ENCODE assay signal across 8 cellular contexts in genomic region chr14:22598099-22598895, GRCh38. TPM values are rescaled to one million over a fixed set of nuclear protein-coding genes. Genes with fewer than 3 reads are reported as not detected.
DNase-seq lines count a peak whose midpoint lies in the region; ATAC-seq lines count a peak whose summit lies in the region.

Gene ABHD4, plus strand, starts transcription at chr14:22598300. Its CDS starts 7 bp downstream, at chr14:22598307.

- H3K4me1 Mint-ChIP-seq in stimulated activated naive CD8-positive, alpha-beta T cell treated with anti-CD3 and anti-CD28 coated beads, Interleukin-15, Interleukin-2, amounts not matched to agents 100 ng/mL and 50 ng/mL, for 24 hours (ENCODE audit: low read depth) = peaks cover 30% of the 10 kb centered on the region

- DNase-seq in AG20443 (ENCODE audit: low spot score) = peak; percentile 93
- DNase-seq in NCI-H69 (lab: John Stamatoyannopoulos, UW) = peak; percentile 69
- DNase-seq in activated T-cell treated with anti-CD3 and anti-CD28 coated beads, Interleukin-2, amount 50 U/mL, for 48 hours = peak; percentile 67 to 77
- DNase-seq in mucosa of gallbladder (ENCODE audit: low spot score) = peak; percentile 82

- H3K27me3 Mint-ChIP-seq in stimulated activated naive CD8-positive, alpha-beta T cell treated with anti-CD3 and anti-CD28 coated beads, Interleukin-15, Interleukin-2, amounts not matched to agents 100 ng/mL and 50 ng/mL, for 24 hours = no peaks in the 10 kb centered on the region

- peak within 1 kb of the TSS; percentile 76 for H3K27ac Mint-ChIP-seq in stimulated activated naive CD8-positive, alpha-beta T cell treated with anti-CD3 and anti-CD28 coated beads, Interleukin-15, Interleukin-2, amounts not matched to agents 100 ng/mL and 50 ng/mL, for 24 hours

- peak within 1 kb of the TSS; percentile 93 for H3K4me3 Mint-ChIP-seq in stimulated activated naive CD8-positive, alpha-beta T cell treated with anti-CD3 and anti-CD28 coated beads, Interleukin-15, Interleukin-2, amounts not matched to agents 100 ng/mL and 50 ng/mL, for 24 hours

- H3K36me3 Mint-ChIP-seq in stimulated activated naive CD8-positive, alpha-beta T cell treated with anti-CD3 and anti-CD28 coated beads, Interleukin-15, Interleukin-2, amounts not matched to agents 100 ng/mL and 50 ng/mL, for 24 hours (ENCODE audit: low read depth) = peaks cover 13% of the 10 kb centered on the region

- no peaks in the 10 kb centered on the region for H3K9me3 Mint-ChIP-seq in stimulated activated naive CD8-positive, alpha-beta T cell treated with anti-CD3 and anti-CD28 coated beads, Interleukin-15, Interleukin-2, amounts not matched to agents 100 ng/mL and 50 ng/mL, for 24 hours

- ATAC-seq in GM18861 (IDR thresholded peaks at IDR 0.05; ENCODE audit: unreplicated experiment) (peak; percentile 61), HG03103 (IDR thresholded peaks at IDR 0.05; ENCODE audit: low read depth, unreplicated experiment) (peak; percentile 74), esophagus mucosa (peak; percentile 92)

RNA-seq across cellular contexts. Expression of gene ABHD4, which starts in this region (rescaled TPM):
- total RNA-seq in esophagus mucosa (31.0 TPM), mucosa of gallbladder (77.2 TPM)

Comparison
In these comparisons a context has a peak if more than half of its experiments do, and no peak if none do; other contexts are left out.
1. Peak in every context shown above with its lines: DNase-seq and ATAC-seq.